9 cellular contexts compared by ENCODE assay signal in the genomic region with DNA sequence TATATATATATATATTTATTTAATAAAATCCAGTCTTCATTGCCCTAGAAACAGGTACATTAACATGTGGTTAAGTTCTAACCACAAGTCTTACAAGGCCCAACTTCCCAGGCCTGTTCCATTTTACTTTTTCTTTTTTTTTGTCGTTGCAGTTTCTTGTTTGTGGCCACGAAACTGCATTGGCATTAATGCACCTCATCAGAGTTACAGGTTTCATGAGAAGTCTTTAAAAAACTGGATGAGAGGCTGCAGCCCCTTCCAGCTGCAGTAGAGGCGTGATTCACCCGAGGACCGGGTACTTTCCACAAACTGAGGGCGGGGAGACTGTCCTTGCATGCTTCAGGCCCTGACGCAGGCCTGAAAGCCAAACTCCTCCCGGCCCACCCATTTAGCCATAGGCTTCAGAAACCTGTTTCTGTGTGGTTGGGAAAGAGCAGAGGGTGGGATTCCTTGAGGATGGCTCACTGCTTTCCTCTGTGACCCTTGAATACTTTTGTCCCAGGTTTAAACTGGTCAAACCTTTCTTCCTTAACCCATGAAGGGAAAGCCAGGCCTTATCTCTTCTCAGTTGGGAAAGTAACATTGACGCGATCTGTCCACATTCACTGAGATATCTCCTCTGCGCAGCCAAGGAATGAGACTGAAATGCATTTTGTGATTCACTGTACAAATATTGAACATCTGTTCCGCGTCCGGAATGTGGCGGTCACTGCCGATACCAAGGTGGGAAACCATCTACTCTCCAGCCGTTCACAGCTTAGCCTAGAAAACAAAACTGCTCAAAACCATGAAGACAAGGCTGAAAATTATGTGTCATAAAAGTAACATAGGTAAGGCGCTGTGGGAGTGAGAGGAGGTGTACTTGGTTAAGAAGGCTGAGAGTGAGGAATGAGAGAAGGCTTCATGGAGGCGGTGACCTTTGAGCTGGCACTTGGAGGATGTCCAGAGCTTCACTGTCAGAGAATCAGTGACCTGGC.
A peak's percentile ranks its signal among the peaks of the same experiment; 100 is the strongest.
DNase-seq lines count a peak whose midpoint lies in the region; ATAC-seq, FAIRE-seq and TF ChIP-seq lines count a peak whose summit lies in the region.
"Had no signal": no experiment of that assay in that cellular context is flagged by ENCODE, and none has a peak within 500 bp of the region (broad histone marks: within the 10 kb centered on the region; RNA-seq: fewer than 3 reads in every experiment).

No MANE protein-coding gene starts in this region.

- CTCF ChIA-PET in CD8-positive, alpha-beta T cell (lab: Charles Lee) = no interaction called here

- WGBS in pancreas, 2 donors = 42 to 48% methylated on average over 19 of the region's 19 CpGs

- H3K4me2 ChIP-seq in neural progenitor cell = no peak overlapping the region

- no peak overlapping the region for H3K4me3 Mint-ChIP-seq in CD8-positive, alpha-beta T cell
- no peak overlapping the region for H3K4me3 Mint-ChIP-seq in neural progenitor cell

- no peaks in the 10 kb centered on the region for H3K27me3 ChIP-seq in CD8-positive, alpha-beta T cell (ENCODE audit: insufficient read depth, low read length)
- H3K27me3 ChIP-seq in pancreas (no peaks in the 10 kb centered on the region), neural progenitor cell (no peaks in the 10 kb centered on the region), Peyer's patch (no peaks in the 10 kb centered on the region)

- peak; percentile 66 for ATAC-seq in CD8-positive, alpha-beta T cell
- ATAC-seq in pancreas (peak in 3 of 4 donors; percentile 59 to 77 (median 75)), HG02981 (IDR thresholded peaks at IDR 0.05; ENCODE audit: unreplicated experiment) (no peak), GM18505 (IDR thresholded peaks at IDR 0.05; ENCODE audit: unreplicated experiment) (no peak)

- FAIRE-seq in pancreas (lab: Jason Lieb, UNC) = no peak

- peak in 6 of 7 experiments; percentile 9 to 56 (median 24) for DNase-seq in CD8-positive, alpha-beta T cell
- DNase-seq in NCI-H226 = peak; percentile 99
- DNase-seq in activated effector memory CD4-positive, alpha-beta T cell treated with Interleukin-2 at 50 U/mL for 16 hours = peak; percentile 41
- no peak for DNase-seq in pancreas
- no peak for DNase-seq in neural progenitor cell (ENCODE audit: low spot score)
- DNase-seq in Peyer's patch = no peak

- peaks cover 5% of the 10 kb centered on the region for H3K9me3 Mint-ChIP-seq in CD8-positive, alpha-beta T cell
- no peaks in the 10 kb centered on the region for H3K9me3 Mint-ChIP-seq in neural progenitor cell

- H3K9ac ChIP-seq in neural progenitor cell = no peak overlapping the region

- no peaks in the 10 kb centered on the region for H3K36me3 Mint-ChIP-seq in CD8-positive, alpha-beta T cell
- H3K36me3 Mint-ChIP-seq in neural progenitor cell = no peaks in the 10 kb centered on the region

- peaks cover 3% of the 10 kb centered on the region for H3K4me1 ChIP-seq in CD8-positive, alpha-beta T cell (ENCODE audit: insufficient read depth, low read length)
- H3K4me1 ChIP-seq in pancreas = no peaks in the 10 kb centered on the region
- H3K4me1 ChIP-seq in neural progenitor cell = no peaks in the 10 kb centered on the region
- H3K4me1 ChIP-seq in Peyer's patch = no peaks in the 10 kb centered on the region

- no peaks in the 10 kb centered on the region for H3K79me2 ChIP-seq in neural progenitor cell (ENCODE audit: low read depth)

- no peak overlapping the region for H3K4me3 ChIP-seq in CD8-positive, alpha-beta T cell (ENCODE audit: low read depth, low read length)
- H3K4me3 ChIP-seq in pancreas (no peak overlapping the region), neural progenitor cell (no peak overlapping the region), Peyer's patch (no peak overlapping the region)
- H3K4me3 ChIP-seq: thoracic aorta had no signal

- no peaks in the 10 kb centered on the region for H3F3A ChIP-seq in neural progenitor cell (ENCODE audit: low read depth)

- TF ChIP-seq CTCF in CD8-positive, alpha-beta T cell (IDR thresholded peaks at IDR 0.05) = no peak
- TF ChIP-seq CTCF in pancreas (IDR thresholded peaks at IDR 0.05) (no peak), neural progenitor cell (IDR thresholded peaks at IDR 0.05) (no peak), Peyer's patch (IDR thresholded peaks at IDR 0.05) (no peak)

- no peaks in the 10 kb centered on the region for H3K27me3 Mint-ChIP-seq in CD8-positive, alpha-beta T cell (ENCODE audit: low read depth)
- H3K27me3 Mint-ChIP-seq in neural progenitor cell (ENCODE audit: insufficient read depth, low read depth) = peaks cover 7% of the 10 kb centered on the region

- H3K27ac ChIP-seq in CD8-positive, alpha-beta T cell (ENCODE audit: low read depth, low read length) = no peak overlapping the region
- H3K27ac ChIP-seq in pancreas (no peak overlapping the region), neural progenitor cell (no peak overlapping the region), Peyer's patch (no peak overlapping the region)
- H3K27ac ChIP-seq: thoracic aorta had no signal

- H2AFZ ChIP-seq in neural progenitor cell (replicated peaks) = no peak overlapping the region

- H3K36me3 ChIP-seq in CD8-positive, alpha-beta T cell (ENCODE audit: insufficient read depth, low read length) = no peaks in the 10 kb centered on the region
- H3K36me3 ChIP-seq in pancreas = no peaks in the 10 kb centered on the region
- no peaks in the 10 kb centered on the region for H3K36me3 ChIP-seq in neural progenitor cell
- H3K36me3 ChIP-seq in Peyer's patch = no peaks in the 10 kb centered on the region
- H3K36me3 ChIP-seq: thoracic aorta had no signal

- TF ChIP-seq POLR2A in GM18505 (IDR thresholded peaks at IDR 0.05; ENCODE audit: borderline replicate concordance, extremely low read depth, insufficient read depth, insufficient read length) = no peak
- no peak for TF ChIP-seq POLR2A in Peyer's patch (IDR thresholded peaks at IDR 0.05)

- POLR2A ChIA-PET in CD8-positive, alpha-beta T cell (lab: Charles Lee) = interaction anchor here (0.7 kb wide), 1 partner anchor 233 kb away, joined by 3 read pairs; no protein-coding TSS in a partner anchor

- H3K9me3 ChIP-seq in CD8-positive, alpha-beta T cell (ENCODE audit: low read length) = no peaks in the 10 kb centered on the region
- H3K9me3 ChIP-seq in pancreas (no peaks in the 10 kb centered on the region), neural progenitor cell (ENCODE audit: low read depth) (no peaks in the 10 kb centered on the region), Peyer's patch (no peaks in the 10 kb centered on the region)
- H3K9me3 ChIP-seq: thoracic aorta had no signal

- H3K4me1 Mint-ChIP-seq in CD8-positive, alpha-beta T cell (ENCODE audit: low read depth) = peaks cover 43% of the 10 kb centered on the region
- H3K4me1 Mint-ChIP-seq in neural progenitor cell = no peaks in the 10 kb centered on the region

- no peaks in the 10 kb centered on the region for H4K20me1 ChIP-seq in neural progenitor cell (ENCODE audit: low read depth)

- no peak overlapping the region for H3K27ac Mint-ChIP-seq in CD8-positive, alpha-beta T cell
- H3K27ac Mint-ChIP-seq in neural progenitor cell = no peak overlapping the region

- intact Hi-C loops in CD8-positive, alpha-beta T cell (cut with DNase I, micrococcal nuclease) = loop anchor here in 1 of 2 experiments (2.0 to 5.0 kb wide), 2 partner anchors 34 to 39 kb away; no protein-coding TSS in a partner anchor
- intact Hi-C loops in pancreas (cut with DNase I) = no loop called here

Comparison
In these comparisons a context has a peak if more than half of its experiments do, and no peak if none do; other contexts are left out.
1. ATAC-seq: peak in CD8-positive, alpha-beta T cell (single experiment) and pancreas (3 of 4); none in HG02981 (single experiment) and GM18505 (single experiment).
2. DNase-seq: peak in CD8-positive, alpha-beta T cell (6 of 7), NCI-H226 (single experiment) and activated effector memory CD4-positive, alpha-beta T cell treated with Interleukin-2 at 50 U/mL for 16 hours (single experiment); none in pancreas (0 of 6), neural progenitor cell (single experiment) and Peyer's patch (0 of 3).